In the genomic region with DNA sequence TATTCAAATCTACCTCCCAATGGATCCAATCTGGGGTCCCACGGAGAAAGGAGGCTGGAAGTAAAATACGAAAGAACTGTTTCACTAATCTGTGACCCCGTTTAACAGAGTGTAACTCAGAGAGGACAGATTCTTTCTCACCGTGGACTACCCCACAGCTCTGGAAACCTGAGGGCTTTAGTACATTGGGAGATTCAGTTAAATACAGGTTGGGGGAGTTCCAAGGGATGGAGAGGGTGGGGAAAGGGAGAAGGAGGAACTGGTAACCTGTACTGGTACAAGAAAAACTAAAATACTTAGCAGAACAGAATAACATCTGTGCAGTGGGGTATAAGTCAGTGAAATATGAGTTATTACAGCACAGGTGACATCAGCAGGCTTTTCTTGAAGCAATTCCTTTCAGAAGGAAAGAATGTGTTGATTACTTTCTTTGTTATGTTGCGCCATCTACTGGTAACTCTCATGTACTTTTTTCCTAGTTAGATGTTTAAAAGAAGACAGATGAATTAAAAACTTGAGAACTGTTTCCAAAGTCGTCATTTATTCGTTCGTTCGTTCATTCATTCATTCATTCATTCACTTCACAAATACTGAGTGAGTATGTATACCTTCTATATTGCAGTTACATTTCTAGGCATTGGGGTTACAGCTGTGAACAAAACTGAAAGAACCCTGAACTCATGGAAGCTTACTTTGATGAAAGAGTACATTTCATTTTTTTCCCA, we compare ENCODE assay signal across 8 cellular contexts. TPM values are rescaled to one million over a fixed set of nuclear protein-coding genes. Genes with fewer than 3 reads are reported as not detected.
A peak's percentile ranks its signal among the peaks of the same experiment; 100 is the strongest.
DNase-seq lines count a peak whose midpoint lies in the region; ATAC-seq and TF ChIP-seq lines count a peak whose summit lies in the region.

No MANE protein-coding gene starts in this region.

- no peak overlapping the region for H3K4me2 ChIP-seq in neural cell (ENCODE audit: low read length)

- ATAC-seq in activated naive CD4-positive, alpha-beta T cell treated with anti-CD3 and anti-CD28 coated beads, Interleukin-2, amount 50 U/mL, for 72 hours: peak; percentile 51 to 64
- no peak for ATAC-seq in activated naive CD8-positive, alpha-beta T cell treated with anti-CD3 and anti-CD28 coated beads, Interleukin-2, amount 50 U/mL, for 24 hours

- H3K4me3 ChIP-seq in esophagus muscularis mucosa: no peak overlapping the region
- H3K4me3 ChIP-seq in neural cell (ENCODE audit: low read length): no peak overlapping the region

- TF ChIP-seq CTCF in esophagus muscularis mucosa (IDR thresholded peaks at IDR 0.05) (peak; percentile 69 to 80 (median 79)), neural cell (IDR thresholded peaks at IDR 0.05; ENCODE audit: poor library complexity, severe bottlenecking) (peak; percentile 88)

- H3K27me3 Mint-ChIP-seq in activated naive CD8-positive, alpha-beta T cell treated with anti-CD3 and anti-CD28 coated beads, Interleukin-2, amount 50 U/mL, for 24 hours: no peaks in the 10 kb centered on the region

- H3K9me3 ChIP-seq in esophagus muscularis mucosa (no peaks in the 10 kb centered on the region), neural cell (ENCODE audit: low read length) (no peaks in the 10 kb centered on the region)

- no peaks in the 10 kb centered on the region for H3F3A ChIP-seq in neural cell (ENCODE audit: insufficient read depth, low read length, poor library complexity, severe bottlenecking)

- H3K79me2 ChIP-seq in neural cell (replicated peaks; ENCODE audit: insufficient read depth, low read length): no peaks in the 10 kb centered on the region

- no peak overlapping the region for H2AFZ ChIP-seq in neural cell (ENCODE audit: low read depth, low read length)

- DNase-seq in activated naive CD4-positive, alpha-beta T cell treated with anti-CD3 and anti-CD28 coated beads, Interleukin-2, amount 50 U/mL, for 72 hours (ENCODE audit: low spot score in 2 of 2): peak in 1 of 2 donors; percentile 5
- no peak for DNase-seq in activated naive CD4-positive, alpha-beta T cell treated with anti-CD3 and anti-CD28 coated beads, Interleukin-2, amount 50 U/mL, for 16 hours
- peak; percentile 72 for DNase-seq in NCI-H1092 treated with DMSO at 0.1 percent for 48 hours (lab: John Stamatoyannopoulos, UW)
- DNase-seq in SK-N-DZ (ENCODE audit: low spot score): peak; percentile 56
- no peak for DNase-seq in esophagus muscularis mucosa (ENCODE audit: extremely low spot score)
- DNase-seq in activated naive CD8-positive, alpha-beta T cell treated with anti-CD3 and anti-CD28 coated beads, Interleukin-2, amount 50 U/mL, for 24 hours: no peak
- no peak for DNase-seq in stimulated activated CD4-positive, alpha-beta T cell treated with anti-CD3 and anti-CD28 coated beads, Interleukin-2, amount 100 ng/mL, for 24 hours

- intact Hi-C loops in esophagus muscularis mucosa (cut with DNase I): loop anchor here (2.0 kb wide), 1 partner anchor 187 kb away; no protein-coding TSS in a partner anchor

- no peaks in the 10 kb centered on the region for H3K9me2 ChIP-seq in neural cell (ENCODE audit: insufficient read depth, low read length)

- H3K9ac ChIP-seq in neural cell (ENCODE audit: low read length): no peak overlapping the region

- H3K27ac ChIP-seq in esophagus muscularis mucosa (replicated peaks in 1 of 4) (no peak overlapping the region), neural cell (ENCODE audit: low read length) (no peak overlapping the region)

- H3K36me3 ChIP-seq in esophagus muscularis mucosa (no peaks in the 10 kb centered on the region), neural cell (ENCODE audit: insufficient read depth, low read length) (no peaks in the 10 kb centered on the region)

- H3K4me1 ChIP-seq in esophagus muscularis mucosa: peaks cover 0 to 9% (median 2%) of the 10 kb centered on the region in 4 donors

- no peak overlapping the region for H3K4me3 Mint-ChIP-seq in activated naive CD8-positive, alpha-beta T cell treated with anti-CD3 and anti-CD28 coated beads, Interleukin-2, amount 50 U/mL, for 24 hours

- no peaks in the 10 kb centered on the region for H3K4me1 Mint-ChIP-seq in activated naive CD8-positive, alpha-beta T cell treated with anti-CD3 and anti-CD28 coated beads, Interleukin-2, amount 50 U/mL, for 24 hours

- H3K9me3 Mint-ChIP-seq in activated naive CD4-positive, alpha-beta T cell treated with anti-CD3 and anti-CD28 coated beads, Interleukin-2, amount 50 U/mL, for 72 hours: no peaks in the 10 kb centered on the region
- no peaks in the 10 kb centered on the region for H3K9me3 Mint-ChIP-seq in activated naive CD8-positive, alpha-beta T cell treated with anti-CD3 and anti-CD28 coated beads, Interleukin-2, amount 50 U/mL, for 24 hours

- no peaks in the 10 kb centered on the region for H4K20me1 ChIP-seq in neural cell (ENCODE audit: insufficient read depth)

- TF ChIP-seq RAD21 in neural cell (conservative IDR thresholded peaks at IDR 0.05): peak; percentile 89

- H3K27me3 ChIP-seq in esophagus muscularis mucosa: no peaks in the 10 kb centered on the region
- H3K27me3 ChIP-seq in neural cell (ENCODE audit: insufficient read depth, low read depth, low read length): no peaks in the 10 kb centered on the region

- H3K36me3 Mint-ChIP-seq in activated naive CD4-positive, alpha-beta T cell treated with anti-CD3 and anti-CD28 coated beads, Interleukin-2, amount 50 U/mL, for 72 hours: peaks cover 0 to 6% of the 10 kb centered on the region in 2 donors
- H3K36me3 Mint-ChIP-seq in activated naive CD8-positive, alpha-beta T cell treated with anti-CD3 and anti-CD28 coated beads, Interleukin-2, amount 50 U/mL, for 24 hours (ENCODE audit: low read depth): no peaks in the 10 kb centered on the region

- TF ChIP-seq EP300 in esophagus muscularis mucosa (IDR thresholded peaks at IDR 0.05) (no peak), neural cell (conservative IDR thresholded peaks at IDR 0.05; ENCODE audit: poor library complexity, severe bottlenecking) (no peak)

- TF ChIP-seq POLR2A in esophagus muscularis mucosa (IDR thresholded peaks at IDR 0.05; ENCODE audit: low read depth): no peak

- 26% methylated on average over 9 of the region's 9 CpGs for WGBS in esophagus muscularis mucosa

- no peak overlapping the region for H3K27ac Mint-ChIP-seq in activated naive CD4-positive, alpha-beta T cell treated with anti-CD3 and anti-CD28 coated beads, Interleukin-2, amount 50 U/mL, for 72 hours
- H3K27ac Mint-ChIP-seq in activated naive CD8-positive, alpha-beta T cell treated with anti-CD3 and anti-CD28 coated beads, Interleukin-2, amount 50 U/mL, for 24 hours: no peak overlapping the region

TF ChIP-seq in neural cell, 6 proteins besides CTCF, POLR2A, EP300 and RAD21:
- TF ChIP-seq MXI1 (conservative IDR thresholded peaks at IDR 0.05; ENCODE audit: poor library complexity, severe bottlenecking): no peak
- no peak for TF ChIP-seq POLR2AphosphoS5 (IDR thresholded peaks at IDR 0.05)
- peak; percentile 89 for TF ChIP-seq SMC3 (conservative IDR thresholded peaks at IDR 0.05; ENCODE audit: poor library complexity)

RNA-seq across cellular contexts. Expression of a gene that starts 30.0 kb away (rescaled TPM):
- 10 to 100 TPM; 19.9 to 53.5 TPM for total RNA-seq in activated naive CD4-positive, alpha-beta T cell treated with anti-CD3 and anti-CD28 coated beads, Interleukin-2, amount 50 U/mL, for 72 hours
- polyA plus RNA-seq in SK-N-DZ (2014; cell fraction: cytosol; rRNA removed): 0.09 TPM in 1 of 2 replicates, not detected in the other
- not detected in 2 replicates for polyA plus RNA-seq in SK-N-DZ (2014; cell fraction: nucleus; rRNA removed)
- 100 to 1,000 TPM; 250 to 554 (median 444) TPM for total RNA-seq in esophagus muscularis mucosa
- 0.11 TPM in 1 of 2 replicates, not detected in the other for polyA plus RNA-seq in neural cell
- polyA minus RNA-seq in neural cell: 0.24 and 0.46 TPM in 2 replicates

Comparison
In these comparisons a context has a peak if more than half of its experiments do, and no peak if none do; other contexts are left out.
1. DNase-seq: peak in NCI-H1092 treated with DMSO at 0.1 percent for 48 hours (single experiment) and SK-N-DZ (single experiment); none in activated naive CD4-positive, alpha-beta T cell treated with anti-CD3 and anti-CD28 coated beads, Interleukin-2, amount 50 U/mL, for 16 hours (single experiment), esophagus muscularis mucosa (single experiment), activated naive CD8-positive, alpha-beta T cell treated with anti-CD3 and anti-CD28 coated beads, Interleukin-2, amount 50 U/mL, for 24 hours (single experiment) and stimulated activated CD4-positive, alpha-beta T cell treated with anti-CD3 and anti-CD28 coated beads, Interleukin-2, amount 100 ng/mL, for 24 hours (0 of 2).
2. RNA of a gene that starts 30.0 kb away (total RNA-seq): 250 to 554 TPM in esophagus muscularis mucosa; 19.9 to 53.5 TPM in activated naive CD4-positive, alpha-beta T cell treated with anti-CD3 and anti-CD28 coated beads, Interleukin-2, amount 50 U/mL, for 72 hours; every median in the first group is over 4 times any median in the second.